In genomic region chr12:69054343-69055056, GRCh38 we compare ENCODE assay signal across 23 cellular contexts.
"Had no signal": no experiment of that assay in that cellular context is flagged by ENCODE, and none has a peak within 500 bp of the region (broad histone marks: within the 10 kb centered on the region; RNA-seq: fewer than 3 reads in every experiment).

No MANE protein-coding gene starts in this region.

- H3K4me3 ChIP-seq: heart right ventricle, lower lobe of right lung, prostate gland, right atrium auricular region, thyroid gland had no signal

- ATAC-seq: activated T-cell treated with anti-CD3 and anti-CD28 coated beads, Interleukin-2, amount 50 U/mL, for 72 hours; heart right ventricle; left colon; lower lobe of right lung; stimulated activated naive CD8-positive, alpha-beta T cell treated with anti-CD3 and anti-CD28 coated beads, Interleukin-15, Interleukin-2, amounts not matched to agents 100 U/mL and 50 U/mL, for 24 hours had no signal

- DNase-seq: activated CD4-positive, alpha-beta memory T cell treated with anti-CD3 and anti-CD28 coated beads, Interleukin-2, amount 10 ng/mL, durations not matched to agents 7 days and 5 days; activated CD4-positive, alpha-beta T cell treated with anti-CD3 and anti-CD28 coated beads for 48 hours; activated CD4-positive, CD25-positive, alpha-beta regulatory T cell; activated gamma-delta T cell; activated T-cell treated with anti-CD3 and anti-CD28 coated beads, Interleukin-2, amount 50 U/mL, for 72 hours; anterior cingulate cortex; effector CD4-positive, alpha-beta T cell; erythroblast; foreskin fibroblast; heart right ventricle; left colon; lower lobe of right lung; naive thymus-derived CD4-positive, alpha-beta T cell; stimulated activated CD4-positive, alpha-beta T cell treated with anti-CD3 and anti-CD28 coated beads, Interleukin-4, amount 100 ng/mL, for 4 hours; stimulated activated naive CD8-positive, alpha-beta T cell treated with anti-CD3 and anti-CD28 coated beads, Interleukin-15, Interleukin-2, amounts not matched to agents 100 U/mL and 50 U/mL, for 24 hours; T-helper 1 cell; T-helper 9 cell; thyroid gland had no signal

- H3K27ac ChIP-seq: lower lobe of right lung, prostate gland, right atrium auricular region, thyroid gland had no signal

- H3K27me3 ChIP-seq: right atrium auricular region, thyroid gland had no signal

- H3K9me3 Mint-ChIP-seq: activated CD4-positive, alpha-beta memory T cell treated with anti-CD3 and anti-CD28 coated beads, Interleukin-2, amount 10 ng/mL, durations not matched to agents 7 days and 5 days; activated naive CD4-positive, alpha-beta T cell treated with anti-CD3 and anti-CD28 coated beads, Interleukin-2, amount 50 U/mL, for 24 hours had no signal

- H3K27ac Mint-ChIP-seq: activated CD4-positive, alpha-beta memory T cell treated with anti-CD3 and anti-CD28 coated beads, Interleukin-2, amount 10 ng/mL, durations not matched to agents 7 days and 5 days; activated naive CD4-positive, alpha-beta T cell treated with anti-CD3 and anti-CD28 coated beads, Interleukin-2, amount 50 U/mL, for 24 hours; activated T-cell treated with anti-CD3 and anti-CD28 coated beads, Interleukin-2, amount 50 U/mL, for 72 hours; naive thymus-derived CD4-positive, alpha-beta T cell had no signal

- H3K27me3 Mint-ChIP-seq: activated CD4-positive, alpha-beta memory T cell treated with anti-CD3 and anti-CD28 coated beads, Interleukin-2, amount 10 ng/mL, durations not matched to agents 7 days and 5 days; brain had no signal

- H3K36me3 Mint-ChIP-seq: activated naive CD4-positive, alpha-beta T cell treated with anti-CD3 and anti-CD28 coated beads, Interleukin-2, amount 50 U/mL, for 24 hours; brain; naive thymus-derived CD4-positive, alpha-beta T cell had no signal

- H3K4me1 ChIP-seq: prostate gland, right atrium auricular region, thyroid gland had no signal

- FAIRE-seq: keratinocyte had no signal

- H3K36me3 ChIP-seq: heart right ventricle, lower lobe of right lung, prostate gland, right atrium auricular region, thyroid gland had no signal

- H3K4me3 Mint-ChIP-seq: activated CD4-positive, alpha-beta memory T cell treated with anti-CD3 and anti-CD28 coated beads, Interleukin-2, amount 10 ng/mL, durations not matched to agents 7 days and 5 days; activated naive CD4-positive, alpha-beta T cell treated with anti-CD3 and anti-CD28 coated beads, Interleukin-2, amount 50 U/mL, for 24 hours; activated T-cell treated with anti-CD3 and anti-CD28 coated beads, Interleukin-2, amount 50 U/mL, for 72 hours; brain; naive thymus-derived CD4-positive, alpha-beta T cell had no signal

- H3K9me3 ChIP-seq: lower lobe of right lung, prostate gland, right atrium auricular region, thyroid gland had no signal
